8 cellular contexts compared by ENCODE assay signal in the genomic region with DNA sequence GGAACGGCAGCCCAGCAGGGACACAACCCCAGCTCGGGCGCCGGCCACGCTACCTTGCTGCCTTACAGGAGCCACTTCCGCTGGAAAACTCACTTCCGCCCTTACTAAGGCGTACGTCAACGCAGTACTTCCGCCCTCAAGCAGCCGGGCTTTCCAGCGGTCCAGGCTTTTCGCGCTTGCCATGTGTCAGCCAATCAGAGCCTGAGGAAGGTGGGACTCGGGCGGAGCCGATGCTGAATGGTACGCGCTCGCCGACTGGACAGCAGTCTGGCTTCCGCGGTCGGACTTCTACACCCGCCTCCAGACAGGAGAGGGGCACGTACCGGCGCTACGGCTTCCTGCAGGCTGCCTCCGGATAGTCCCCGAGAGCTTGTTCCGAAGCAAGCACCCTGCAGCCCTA. TPM values are rescaled to one million over a fixed set of nuclear protein-coding genes. Genes with fewer than 3 reads are reported as not detected.
DNase-seq lines count a peak whose midpoint lies in the region; ATAC-seq, FAIRE-seq and TF ChIP-seq lines count a peak whose summit lies in the region.
"Not testable (repeated sequence)": the region's sequence is repeated elsewhere in the genome, so short reads cannot be mapped to it uniquely, and the experiment has no call there.

A gene (minus strand): TSS at position 83 of the 400 bp plus-strand sequence. CDS start 98 bp downstream, outside the sequence.
A gene (plus strand): TSS at position 265 of the 400 bp plus-strand sequence.

- not testable (repeated sequence) for H3K27me3 Mint-ChIP-seq in activated CD4-positive, alpha-beta memory T cell treated with anti-CD3 and anti-CD28 coated beads, Interleukin-2, amount 10 ng/mL, durations not matched to agents 7 days and 5 days

- H3K9ac ChIP-seq in endothelial cell of umbilical vein (replicated peaks; ENCODE audit: extremely low read depth, insufficient read depth, low read length) = not testable (repeated sequence)

- dilution Hi-C loops in endothelial cell of umbilical vein (cut with MboI; ENCODE audit: extremely low pct_ligation_motif_present, low sequenced_read_pairs) = not testable (repeated sequence)

- H3K4me3 Mint-ChIP-seq in activated CD4-positive, alpha-beta memory T cell treated with anti-CD3 and anti-CD28 coated beads, Interleukin-2, amount 10 ng/mL, durations not matched to agents 7 days and 5 days = not testable (repeated sequence)

- TF ChIP-seq POLR2A in endothelial cell of umbilical vein (IDR thresholded peaks at IDR 0.05; ENCODE audit: low read depth, low read length); tibial nerve (IDR thresholded peaks at IDR 0.05): not testable (repeated sequence)

- intact Hi-C loops in endothelial cell of umbilical vein (cut with micrococcal nuclease) = not testable (repeated sequence)

- ATAC-seq in GM18499 (IDR thresholded peaks at IDR 0.05; ENCODE audit: insufficient read depth, unreplicated experiment) = peak; percentile 77
- peak; percentile 75 for ATAC-seq in GM21367 (IDR thresholded peaks at IDR 0.05; ENCODE audit: unreplicated experiment)
- peak; percentile 82 for ATAC-seq in HG02884 (IDR thresholded peaks at IDR 0.05; ENCODE audit: unreplicated experiment)
- peak; percentile 90 for ATAC-seq in HG03565 (IDR thresholded peaks at IDR 0.05; ENCODE audit: unreplicated experiment)
- peak; percentile 96 for ATAC-seq in lung (ENCODE audit: insufficient read depth, low FRiP score)

- H3K4me2 ChIP-seq in endothelial cell of umbilical vein (ENCODE audit: insufficient read depth, low read length) = not testable (repeated sequence)

- H3K9me3 Mint-ChIP-seq in activated CD4-positive, alpha-beta memory T cell treated with anti-CD3 and anti-CD28 coated beads, Interleukin-2, amount 10 ng/mL, durations not matched to agents 7 days and 5 days = not testable (repeated sequence)

- CTCF ChIA-PET in activated CD4-positive, alpha-beta memory T cell treated with anti-CD3 and anti-CD28 coated beads, Interleukin-2, amount 10 ng/mL, durations not matched to agents 7 days and 5 days (lab: Charles Lee); endothelial cell of umbilical vein (lab: Charles Lee): not testable (repeated sequence)

- not testable (repeated sequence) for H3K27ac Mint-ChIP-seq in activated CD4-positive, alpha-beta memory T cell treated with anti-CD3 and anti-CD28 coated beads, Interleukin-2, amount 10 ng/mL, durations not matched to agents 7 days and 5 days

- not testable (repeated sequence) for H2AFZ ChIP-seq in endothelial cell of umbilical vein (ENCODE audit: low read depth, low read length)

- not testable (repeated sequence) for H3K9me1 ChIP-seq in endothelial cell of umbilical vein (replicated peaks; ENCODE audit: control insufficient read depth, extremely low read depth, insufficient read depth, low read length)

- not testable (repeated sequence) for H3K4me3 ChIP-seq in endothelial cell of umbilical vein (replicated peaks in 1 of 3; ENCODE audit: insufficient read depth in 1 of 3, low read depth in 1 of 3, low read length in 3 of 3); lung; tibial nerve

- FAIRE-seq in endothelial cell of umbilical vein (lab: Jason Lieb, UNC) = peak; percentile 100

- H3K79me2 ChIP-seq in endothelial cell of umbilical vein (ENCODE audit: control insufficient read depth, insufficient read depth, low read length) = not testable (repeated sequence)

- H4K20me1 ChIP-seq in endothelial cell of umbilical vein (replicated peaks; ENCODE audit: control insufficient read depth, extremely low read depth, insufficient read depth, low read length) = not testable (repeated sequence)

- DNase-seq in activated CD4-positive, alpha-beta memory T cell treated with anti-CD3 and anti-CD28 coated beads, Interleukin-2, amount 10 ng/mL, durations not matched to agents 7 days and 5 days; endothelial cell of umbilical vein (ENCODE audit: low read depth, low spot score); lung (ENCODE audit: low spot score); tibial nerve (ENCODE audit: low spot score in 2 of 2): not testable (repeated sequence)

- not testable (repeated sequence) for H3K36me3 Mint-ChIP-seq in activated CD4-positive, alpha-beta memory T cell treated with anti-CD3 and anti-CD28 coated beads, Interleukin-2, amount 10 ng/mL, durations not matched to agents 7 days and 5 days (ENCODE audit: low read depth)

- TF ChIP-seq CTCF in endothelial cell of umbilical vein (IDR thresholded peaks at IDR 0.05; ENCODE audit: extremely low read depth in 1 of 2, insufficient read depth in 1 of 2, low read depth in 1 of 2, low read length in 2 of 2); lung (IDR thresholded peaks at IDR 0.05; ENCODE audit: control extremely low read depth, extremely low read depth); tibial nerve (IDR thresholded peaks at IDR 0.05): not testable (repeated sequence)

- POLR2A ChIA-PET in activated CD4-positive, alpha-beta memory T cell treated with anti-CD3 and anti-CD28 coated beads, Interleukin-2, amount 10 ng/mL, durations not matched to agents 7 days and 5 days (lab: Charles Lee); endothelial cell of umbilical vein (lab: Charles Lee): not testable (repeated sequence)

- not testable (repeated sequence) for H3K36me3 ChIP-seq in endothelial cell of umbilical vein (ENCODE audit: control insufficient read depth in 2 of 2, extremely low read depth in 1 of 2, insufficient read depth in 2 of 2, low read length in 2 of 2); lung (ENCODE audit: control insufficient read depth in 2 of 2, insufficient read depth in 2 of 2, low read length in 2 of 2); tibial nerve

- not testable (repeated sequence) for H3K27ac ChIP-seq in endothelial cell of umbilical vein (ENCODE audit: insufficient read depth, low read depth, low read length); lung (ENCODE audit: low read depth in 1 of 2, low read length in 1 of 2); tibial nerve

- H3K27me3 ChIP-seq in endothelial cell of umbilical vein (ENCODE audit: control insufficient read depth in 2 of 2, insufficient read depth in 2 of 2, low read length in 2 of 2); lung (ENCODE audit: control insufficient read depth, insufficient read depth); tibial nerve: not testable (repeated sequence)

- no CpG with 5 or more reads among the region's 33 CpGs for WGBS in lung, 2 donors
- WGBS in tibial nerve, 2 donors = no CpG with 5 or more reads among the region's 33 CpGs

- not testable (repeated sequence) for TF ChIP-seq EP300 in tibial nerve (IDR thresholded peaks at IDR 0.05)

- not testable (repeated sequence) for H3K4me1 Mint-ChIP-seq in activated CD4-positive, alpha-beta memory T cell treated with anti-CD3 and anti-CD28 coated beads, Interleukin-2, amount 10 ng/mL, durations not matched to agents 7 days and 5 days

- not testable (repeated sequence) for BruUV-seq in endothelial cell of umbilical vein (replicated peaks; lab: Mats Ljungman, UMichigan)

- H3K9me3 ChIP-seq in endothelial cell of umbilical vein (replicated peaks; ENCODE audit: control insufficient read depth, insufficient read depth, low read length); lung (ENCODE audit: control insufficient read depth in 2 of 2, insufficient read depth in 1 of 2, low read length in 1 of 2); tibial nerve: not testable (repeated sequence)

- not testable (repeated sequence) for H3K4me1 ChIP-seq in endothelial cell of umbilical vein (ENCODE audit: control insufficient read depth, extremely low read depth, insufficient read depth, low read length); lung (ENCODE audit: control insufficient read depth in 2 of 2, insufficient read depth in 2 of 2, low read length in 2 of 2); tibial nerve

RNA-seq across cellular contexts. Expression of the first gene that starts in this region (rescaled TPM):
- 10 to 100 TPM in 1 of 2 experiments, 1 to 10 TPM in 1; 9.2 to 11.7 TPM for total RNA-seq in activated CD4-positive, alpha-beta memory T cell treated with anti-CD3 and anti-CD28 coated beads, Interleukin-2, amount 10 ng/mL, durations not matched to agents 7 days and 5 days
- 7.2 and 7.4 TPM in 2 replicates for total RNA-seq in endothelial cell of umbilical vein
- polyA plus RNA-seq in endothelial cell of umbilical vein = 34.6 and 46.8 TPM in 2 replicates
- polyA plus RNA-seq in endothelial cell of umbilical vein (2011; cell fraction: cytosol; rRNA removed) = 26.7 and 30.2 TPM in 2 replicates
- 12.5 and 13.3 TPM in 2 replicates for polyA plus RNA-seq in endothelial cell of umbilical vein (2011; cell fraction: nucleus; rRNA removed)
- 26.7 and 31.2 TPM in 2 replicates for polyA plus RNA-seq in endothelial cell of umbilical vein (2012)
- polyA minus RNA-seq in endothelial cell of umbilical vein = 8.7 and 8.9 TPM in 2 replicates
- 2.4 TPM for polyA minus RNA-seq in endothelial cell of umbilical vein (2011; cell fraction: cytosol; rRNA and poly(A)+ RNA removed)
- polyA minus RNA-seq in endothelial cell of umbilical vein (2011; cell fraction: nucleus; rRNA and poly(A)+ RNA removed) = 12.3 and 19.8 TPM in 2 replicates
- total RNA-seq in lung = 10 to 100 TPM in 1 of 2 donors, 1 to 10 TPM in 1; 6.3 to 27.6 TPM
- 10 to 100 TPM; 25.0 to 25.5 TPM for polyA plus RNA-seq in lung
- total RNA-seq in tibial nerve = 10 to 100 TPM; 14.2 to 30.3 (median 22.1) TPM

RNA-seq across cellular contexts. Expression of the second gene that starts in this region (rescaled TPM):
- total RNA-seq in activated CD4-positive, alpha-beta memory T cell treated with anti-CD3 and anti-CD28 coated beads, Interleukin-2, amount 10 ng/mL, durations not matched to agents 7 days and 5 days = 10 to 100 TPM; 29.9 to 80.3 TPM
- 39.7 and 74.4 TPM in 2 replicates for total RNA-seq in endothelial cell of umbilical vein
- 44.4 and 83.7 TPM in 2 replicates for polyA plus RNA-seq in endothelial cell of umbilical vein
- polyA plus RNA-seq in endothelial cell of umbilical vein (2011; cell fraction: cytosol; rRNA removed) = 13.0 and 24.1 TPM in 2 replicates
- polyA plus RNA-seq in endothelial cell of umbilical vein (2011; cell fraction: nucleus; rRNA removed) = 28.6 and 32.7 TPM in 2 replicates
- 6.8 and 19.6 TPM in 2 replicates for polyA plus RNA-seq in endothelial cell of umbilical vein (2012)
- polyA minus RNA-seq in endothelial cell of umbilical vein = 6.9 and 8.9 TPM in 2 replicates
- polyA minus RNA-seq in endothelial cell of umbilical vein (2011; cell fraction: cytosol; rRNA and poly(A)+ RNA removed) = 10.7 TPM
- polyA minus RNA-seq in endothelial cell of umbilical vein (2011; cell fraction: nucleus; rRNA and poly(A)+ RNA removed) = 8.6 and 10.1 TPM in 2 replicates
- 10 to 100 TPM in 1 of 2 donors, 1 to 10 TPM in 1; 3.5 to 14.5 TPM for total RNA-seq in lung
- 10 to 100 TPM; 21.1 to 43.5 TPM for polyA plus RNA-seq in lung
- 10 to 100 TPM in 3 of 4 donors, 1 to 10 TPM in 1; 9.3 to 34.5 (median 16.1) TPM for total RNA-seq in tibial nerve
